Comparison of ENCODE assay signal across 9 cellular contexts in genomic region chr4:42701780-42702179, GRCh38. TPM values are rescaled to one million over a fixed set of nuclear protein-coding genes. Genes with fewer than 3 reads are reported as not detected.
DNase-seq lines count a peak whose midpoint lies in the region; ATAC-seq, FAIRE-seq and TF ChIP-seq lines count a peak whose summit lies in the region.
"Not testable (repeated sequence)": the region's sequence is repeated elsewhere in the genome, so short reads cannot be mapped to it uniquely, and the experiment has no call there.
"Had no signal": no experiment of that assay in that cellular context is flagged by ENCODE, and none has a peak within 500 bp of the region (broad histone marks: within the 10 kb centered on the region; RNA-seq: fewer than 3 reads in every experiment).

No MANE protein-coding gene starts in this region.

- H3K9ac ChIP-seq in kidney (ENCODE audit: low read length in 2 of 2): not testable (repeated sequence)

- intact Hi-C loops in PC-9 (cut with micrococcal nuclease; ENCODE audit: unreplicated experiment); kidney (cut with DNase I); spleen (cut with DNase I; ENCODE audit: low total_unique reads): not testable (repeated sequence)

- not testable (repeated sequence) for H3K27me3 Mint-ChIP-seq in CD4-positive, CD25-positive, alpha-beta regulatory T cell; T-helper 17 cell; activated T-helper 17 cell treated with anti-CD3 and anti-CD28 coated beads, Interleukin-2, amount 50 U/mL, for 72 hours; central memory CD8-positive, alpha-beta T cell

- not testable (repeated sequence) for H3K36me3 Mint-ChIP-seq in CD4-positive, CD25-positive, alpha-beta regulatory T cell; T-helper 17 cell (ENCODE audit: low read depth); activated T-helper 17 cell treated with anti-CD3 and anti-CD28 coated beads, Interleukin-2, amount 50 U/mL, for 72 hours (ENCODE audit: low read depth); central memory CD8-positive, alpha-beta T cell (ENCODE audit: insufficient read depth); stimulated activated effector memory CD8-positive, alpha-beta T cell treated with anti-CD3 and anti-CD28 coated beads, Interleukin-12 subunit alpha, Interleukin-12 subunit beta, amount 100 ng/mL, for 72 hours

- not testable (repeated sequence) for TF ChIP-seq CTCF in PC-9 (conservative IDR thresholded peaks at IDR 0.05); kidney (IDR thresholded peaks at IDR 0.05; ENCODE audit: borderline replicate concordance, extremely low read depth, insufficient read depth); spleen (IDR thresholded peaks at IDR 0.05 in 8 of 11, conservative IDR thresholded peaks at IDR 0.05 in 3 of 11)

- POLR2A ChIA-PET in PC-9 (lab: Charles Lee; ENCODE audit: unreplicated experiment): not testable (repeated sequence)

- not testable (repeated sequence) for H3F3A ChIP-seq in PC-9 (ENCODE audit: insufficient read depth, low read depth)

- not testable (repeated sequence) for H3K4me3 ChIP-seq in CD4-positive, CD25-positive, alpha-beta regulatory T cell (ENCODE audit: low read depth, low read length); PC-9; kidney (ENCODE audit: low read length in 2 of 2); spleen

- not testable (repeated sequence) for H3K36me3 ChIP-seq in CD4-positive, CD25-positive, alpha-beta regulatory T cell (ENCODE audit: control insufficient read depth, insufficient read depth, low read length); PC-9 (ENCODE audit: low read depth); kidney (ENCODE audit: control insufficient read depth in 1 of 2, insufficient read depth in 2 of 2, low read length in 2 of 2); spleen

- WGBS in spleen, 5 donors: 76 to 94% (median 89%) methylated on average over 6 to 7 of the region's 7 CpGs

- not testable (repeated sequence) for FAIRE-seq in kidney (lab: Jason Lieb, UNC)

- not testable (repeated sequence) for BruUV-seq in PC-9 (replicated peaks; lab: Mats Ljungman, UMichigan)

- not testable (repeated sequence) for H3K4me1 ChIP-seq in CD4-positive, CD25-positive, alpha-beta regulatory T cell (ENCODE audit: control insufficient read depth, insufficient read depth, low read length, poor library complexity, severe bottlenecking); PC-9 (replicated peaks; ENCODE audit: insufficient read depth); kidney (ENCODE audit: control insufficient read depth in 1 of 2, insufficient read depth in 1 of 2, low read depth in 1 of 2, low read length in 2 of 2); spleen

- not testable (repeated sequence) for H3K27ac ChIP-seq in CD4-positive, CD25-positive, alpha-beta regulatory T cell (ENCODE audit: insufficient read depth, low read length, poor library complexity, severe bottlenecking); PC-9; kidney (ENCODE audit: low read depth in 2 of 2, low read length in 2 of 2); spleen

- not testable (repeated sequence) for ATAC-seq in CD4-positive, CD25-positive, alpha-beta regulatory T cell (ENCODE audit: low read depth in 2 of 2); T-helper 17 cell; activated T-helper 17 cell treated with anti-CD3 and anti-CD28 coated beads, Interleukin-2, amount 50 U/mL, for 72 hours (replicated peaks); central memory CD8-positive, alpha-beta T cell (replicated peaks; ENCODE audit: extremely low read depth, poor library complexity, severe bottlenecking); stimulated activated effector memory CD8-positive, alpha-beta T cell treated with anti-CD3 and anti-CD28 coated beads, Interleukin-12 subunit alpha, Interleukin-12 subunit beta, amount 100 ng/mL, for 72 hours

- H3K79me2 ChIP-seq in PC-9 (ENCODE audit: low read depth): not testable (repeated sequence)

- H3K27me3 ChIP-seq in CD4-positive, CD25-positive, alpha-beta regulatory T cell (ENCODE audit: control insufficient read depth, insufficient read depth, low read length); PC-9 (ENCODE audit: insufficient read depth, low read depth); spleen (replicated peaks in 1 of 7): not testable (repeated sequence)

- CTCF ChIA-PET in PC-9 (lab: Charles Lee): not testable (repeated sequence)

- H3K4me3 Mint-ChIP-seq in CD4-positive, CD25-positive, alpha-beta regulatory T cell: peak overlapping the region in 3 of 4 donors; percentile 65 to 79 (median 71)
- not testable (repeated sequence) for H3K4me3 Mint-ChIP-seq in T-helper 17 cell; central memory CD8-positive, alpha-beta T cell; stimulated activated effector memory CD8-positive, alpha-beta T cell treated with anti-CD3 and anti-CD28 coated beads, Interleukin-12 subunit alpha, Interleukin-12 subunit beta, amount 100 ng/mL, for 72 hours
- peak overlapping the region; percentile 21 for H3K4me3 Mint-ChIP-seq in activated T-helper 17 cell treated with anti-CD3 and anti-CD28 coated beads, Interleukin-2, amount 50 U/mL, for 72 hours

- not testable (repeated sequence) for TF ChIP-seq POLR2A in spleen (IDR thresholded peaks at IDR 0.05)

- peak in 2 of 3 donors; percentile 48 to 54 for DNase-seq in CD4-positive, CD25-positive, alpha-beta regulatory T cell
- DNase-seq in PC-9; T-helper 17 cell; central memory CD8-positive, alpha-beta T cell (ENCODE audit: low spot score in 2 of 2); stimulated activated effector memory CD8-positive, alpha-beta T cell treated with anti-CD3 and anti-CD28 coated beads, Interleukin-12 subunit alpha, Interleukin-12 subunit beta, amount 100 ng/mL, for 72 hours (ENCODE audit: low spot score in 2 of 2): not testable (repeated sequence)
- DNase-seq in kidney (peak; percentile 39), spleen (peak; percentile 31)

- peak overlapping the region; percentile 43; the same call in 1 of the 2 replicates for H2AFZ ChIP-seq in PC-9

- H3K9me3 Mint-ChIP-seq in CD4-positive, CD25-positive, alpha-beta regulatory T cell: peaks cover 0 to 12% (median 1%) of the 10 kb centered on the region in 7 donors
- H3K9me3 Mint-ChIP-seq in activated T-helper 17 cell treated with anti-CD3 and anti-CD28 coated beads, Interleukin-2, amount 50 U/mL, for 72 hours; central memory CD8-positive, alpha-beta T cell; stimulated activated effector memory CD8-positive, alpha-beta T cell treated with anti-CD3 and anti-CD28 coated beads, Interleukin-12 subunit alpha, Interleukin-12 subunit beta, amount 100 ng/mL, for 72 hours: not testable (repeated sequence)

- not testable (repeated sequence) for H3K9me2 ChIP-seq in PC-9 (ENCODE audit: insufficient read depth)

- peak overlapping the region; percentile 47; the same call in 1 of the 2 replicates for H3K4me2 ChIP-seq in PC-9

- H3K9me3 ChIP-seq in CD4-positive, CD25-positive, alpha-beta regulatory T cell (ENCODE audit: control insufficient read depth in 2 of 2, low read length in 2 of 2); PC-9 (ENCODE audit: insufficient read depth, low read depth); T-helper 17 cell (ENCODE audit: control insufficient read depth, low read length, poor library complexity, severe bottlenecking); kidney (ENCODE audit: control insufficient read depth in 1 of 2, low read length in 2 of 2); spleen: not testable (repeated sequence)

- not testable (repeated sequence) for H3K4me1 Mint-ChIP-seq in CD4-positive, CD25-positive, alpha-beta regulatory T cell; T-helper 17 cell; activated T-helper 17 cell treated with anti-CD3 and anti-CD28 coated beads, Interleukin-2, amount 50 U/mL, for 72 hours; central memory CD8-positive, alpha-beta T cell; stimulated activated effector memory CD8-positive, alpha-beta T cell treated with anti-CD3 and anti-CD28 coated beads, Interleukin-12 subunit alpha, Interleukin-12 subunit beta, amount 100 ng/mL, for 72 hours

- H4K20me1 ChIP-seq in PC-9 (ENCODE audit: insufficient read depth): not testable (repeated sequence)

- H3K27ac Mint-ChIP-seq in CD4-positive, CD25-positive, alpha-beta regulatory T cell: peak overlapping the region in 2 of 3 donors; percentile 74 to 85
- peak overlapping the region; percentile 17 for H3K27ac Mint-ChIP-seq in T-helper 17 cell
- not testable (repeated sequence) for H3K27ac Mint-ChIP-seq in activated T-helper 17 cell treated with anti-CD3 and anti-CD28 coated beads, Interleukin-2, amount 50 U/mL, for 72 hours
- H3K27ac Mint-ChIP-seq in central memory CD8-positive, alpha-beta T cell (ENCODE audit: low read depth): peak overlapping the region; percentile 14
- peak overlapping the region; percentile 43 for H3K27ac Mint-ChIP-seq in stimulated activated effector memory CD8-positive, alpha-beta T cell treated with anti-CD3 and anti-CD28 coated beads, Interleukin-12 subunit alpha, Interleukin-12 subunit beta, amount 100 ng/mL, for 72 hours

RNA-seq across cellular contexts. Expression of gene ATP8A1, which starts 44.9 kb away (rescaled TPM):
- total RNA-seq in CD4-positive, CD25-positive, alpha-beta regulatory T cell: 49.9 TPM
- 10 to 100 TPM in 1 of 4 donors, 1 to 10 TPM in 3; 6.3 to 10.1 (median 8.1) TPM for polyA plus RNA-seq in CD4-positive, CD25-positive, alpha-beta regulatory T cell
- total RNA-seq in PC-9 (2021) (not detected in 2 replicates), T-helper 17 cell (10 to 100 TPM; 43.3 to 59.2 TPM), kidney (27.4 TPM), spleen (10 to 100 TPM; 40.6 to 87.0 (median 49.4) TPM)
- total RNA-seq in activated T-helper 17 cell treated with anti-CD3 and anti-CD28 coated beads, Interleukin-2, amount 50 U/mL, for 72 hours: 10 to 100 TPM; 17.0 to 29.2 TPM
- polyA plus RNA-seq in kidney (ENCODE audit: insufficient read depth, low read depth, low replicate concordance) (4.6 TPM), spleen (10 to 100 TPM; 14.4 to 19.1 (median 16.1) TPM)
- total RNA-seq: A172 had no signal

Comparison
In these comparisons a context has a peak if more than half of its experiments do, and no peak if none do; other contexts are left out.
1. RNA of gene ATP8A1, which starts 44.9 kb away (total RNA-seq): 43.3 to 59.2 TPM in T-helper 17 cell, 49.9 TPM in CD4-positive, CD25-positive, alpha-beta regulatory T cell (single experiment), 40.6 to 87.0 TPM in spleen, 17.0 to 29.2 TPM in activated T-helper 17 cell treated with anti-CD3 and anti-CD28 coated beads, Interleukin-2, amount 50 U/mL, for 72 hours and 27.4 TPM in kidney (single experiment); not detected in PC-9; every median in the first group is over 10 times any median in the second.